ENCODE assay signal across 14 cellular contexts in the genomic region with DNA sequence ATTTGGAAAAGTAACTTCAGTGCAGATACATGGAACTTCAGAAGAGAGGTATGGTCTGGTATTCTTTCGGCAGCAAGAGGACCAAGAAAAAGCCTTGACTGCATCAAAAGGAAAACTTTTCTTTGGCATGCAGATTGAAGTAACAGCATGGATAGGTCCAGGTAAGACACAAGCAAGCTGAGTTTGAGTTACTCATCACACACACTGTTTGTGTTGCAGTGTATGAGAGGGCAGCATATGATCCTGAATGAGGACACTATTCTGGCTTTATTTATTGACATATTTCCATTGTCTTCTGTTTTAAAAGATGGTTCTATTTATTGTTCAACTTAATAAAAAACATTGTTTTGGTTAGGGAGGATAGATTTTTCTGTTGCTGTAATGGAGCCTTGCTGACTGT.
A peak's percentile ranks its signal among the peaks of the same experiment; 100 is the strongest.
DNase-seq lines count a peak whose midpoint lies in the region; ATAC-seq and TF ChIP-seq lines count a peak whose summit lies in the region.
"Had no signal": no experiment of that assay in that cellular context is flagged by ENCODE, and none has a peak within 500 bp of the region (broad histone marks: within the 10 kb centered on the region; RNA-seq: fewer than 3 reads in every experiment).

No MANE protein-coding gene starts in this region.

- TF ChIP-seq POLR2A in Peyer's patch (IDR thresholded peaks at IDR 0.05), result no peak

- POLR2A ChIA-PET in PC-3 (lab: Charles Lee; ENCODE audit: unreplicated experiment), result no interaction called here

- H3K79me2 ChIP-seq in PC-3 (ENCODE audit: low read length) (peaks cover 98% of the 10 kb centered on the region), Karpas-422 (ENCODE audit: low read length) (peaks cover 46% of the 10 kb centered on the region)

- H4K20me1 ChIP-seq in PC-3 (ENCODE audit: low read length), result no peaks in the 10 kb centered on the region; the same call in 1 of the 2 replicates
- no peaks in the 10 kb centered on the region for H4K20me1 ChIP-seq in Karpas-422 (ENCODE audit: insufficient read depth, low read depth, low read length)

- H3K9me3 Mint-ChIP-seq in activated T-cell treated with anti-CD3 and anti-CD28 coated beads, Interleukin-2, amount 50 U/mL, for 24 hours, result no peaks in the 10 kb centered on the region
- H3K9me3 Mint-ChIP-seq in memory B cell, result no peaks in the 10 kb centered on the region
- H3K9me3 Mint-ChIP-seq: CD4-positive, alpha-beta T cell; H9 had no signal

- ATAC-seq in PC-3 (peak; percentile 61), memory B cell (ENCODE audit: low read depth) (no peak), GM21619 (IDR thresholded peaks at IDR 0.05; ENCODE audit: unreplicated experiment) (no peak)
- ATAC-seq: A549 had no signal

- no peak for DNase-seq in activated T-cell treated with anti-CD3 and anti-CD28 coated beads, Interleukin-2, amount 50 U/mL, for 24 hours
- no peak for DNase-seq in activated T-cell treated with anti-CD3 and anti-CD28 coated beads, Interleukin-2, amount 50 U/mL, for 48 hours
- DNase-seq in PC-3 (no peak), epithelial cell of prostate (ENCODE audit: low read depth, low spot score) (no peak), memory B cell (ENCODE audit: low spot score in 2 of 2) (no peak), Karpas-422 (no peak), Peyer's patch (no peak)
- DNase-seq: AML-193; Caco-2; CD4-positive, alpha-beta T cell; H9 had no signal

- intact Hi-C loops in PC-3 (cut with micrococcal nuclease), result no loop called here

- H3K36me3 ChIP-seq in PC-3 (ENCODE audit: low read depth, low read length), result peaks cover 35% of the 10 kb centered on the region
- peaks cover 17% of the 10 kb centered on the region for H3K36me3 ChIP-seq in Karpas-422 (ENCODE audit: insufficient read depth, low read length)
- peaks cover 0 to 50% (median 0%) of the 10 kb centered on the region in 3 donors for H3K36me3 ChIP-seq in Peyer's patch

- H3K4me1 ChIP-seq in PC-3 (ENCODE audit: insufficient read depth, low read length) (peaks cover 9% of the 10 kb centered on the region), Karpas-422 (ENCODE audit: low read length) (peaks cover 8% of the 10 kb centered on the region), Peyer's patch (peaks cover 0 to 4% (median 0%) of the 10 kb centered on the region in 4 donors)
- H3K4me1 ChIP-seq: Caco-2 had no signal

- H3K27ac Mint-ChIP-seq in activated T-cell treated with anti-CD3 and anti-CD28 coated beads, Interleukin-2, amount 50 U/mL, for 24 hours, result peak overlapping the region; percentile 47
- H3K27ac Mint-ChIP-seq in memory B cell, result peak overlapping the region; percentile 31
- H3K27ac Mint-ChIP-seq: CD4-positive, alpha-beta T cell; H9 had no signal

- no peak overlapping the region for H3K27ac ChIP-seq in PC-3 (ENCODE audit: low read length)
- H3K27ac ChIP-seq in epithelial cell of prostate, result peak overlapping the region; percentile 13
- no peak overlapping the region for H3K27ac ChIP-seq in Karpas-422 (ENCODE audit: low read length)
- H3K27ac ChIP-seq in Peyer's patch, result no peak overlapping the region
- H3K27ac ChIP-seq: 22Rv1, A549 had no signal

- no peaks in the 10 kb centered on the region for H3K27me3 Mint-ChIP-seq in activated T-cell treated with anti-CD3 and anti-CD28 coated beads, Interleukin-2, amount 50 U/mL, for 24 hours
- H3K27me3 Mint-ChIP-seq in memory B cell, result no peaks in the 10 kb centered on the region
- H3K27me3 Mint-ChIP-seq: CD4-positive, alpha-beta T cell had no signal

- H3K9me3 ChIP-seq in PC-3 (ENCODE audit: low read length) (no peaks in the 10 kb centered on the region), Karpas-422 (ENCODE audit: low read length) (no peaks in the 10 kb centered on the region), Peyer's patch (no peaks in the 10 kb centered on the region)
- H3K9me3 ChIP-seq: A549, Caco-2 had no signal

- no TSS peak for BruUV-seq in PC-3 (replicated peaks; lab: Mats Ljungman, UMichigan)

- peaks cover 79% of the 10 kb centered on the region for H3K36me3 Mint-ChIP-seq in activated T-cell treated with anti-CD3 and anti-CD28 coated beads, Interleukin-2, amount 50 U/mL, for 24 hours (ENCODE audit: low read depth)
- peaks cover 24% of the 10 kb centered on the region for H3K36me3 Mint-ChIP-seq in memory B cell

- no peaks in the 10 kb centered on the region for H3F3A ChIP-seq in PC-3 (ENCODE audit: low read length, unreplicated experiment)

- H3K4me2 ChIP-seq in PC-3 (ENCODE audit: low read length) (no peak overlapping the region), Karpas-422 (ENCODE audit: low read depth, low read length, poor library complexity, severe bottlenecking) (no peak overlapping the region)
- H3K4me2 ChIP-seq: A549 had no signal

- CTCF ChIA-PET in PC-3 (lab: Charles Lee), result no interaction called here

- H3K4me1 Mint-ChIP-seq in activated T-cell treated with anti-CD3 and anti-CD28 coated beads, Interleukin-2, amount 50 U/mL, for 24 hours (ENCODE audit: low read depth), result peaks cover 27% of the 10 kb centered on the region
- H3K4me1 Mint-ChIP-seq in memory B cell, result peaks cover 5% of the 10 kb centered on the region
- H3K4me1 Mint-ChIP-seq: H9 had no signal

- H3K27me3 ChIP-seq in PC-3 (ENCODE audit: low read length) (no peaks in the 10 kb centered on the region), Karpas-422 (ENCODE audit: low read length) (no peaks in the 10 kb centered on the region), Peyer's patch (no peaks in the 10 kb centered on the region)

- no peak overlapping the region for H3K4me3 ChIP-seq in PC-3 (ENCODE audit: low read length)
- no peak overlapping the region for H3K4me3 ChIP-seq in Karpas-422 (ENCODE audit: low read length)
- no peak overlapping the region for H3K4me3 ChIP-seq in Peyer's patch
- H3K4me3 ChIP-seq: A549 had no signal

- H3K4me3 Mint-ChIP-seq in activated T-cell treated with anti-CD3 and anti-CD28 coated beads, Interleukin-2, amount 50 U/mL, for 24 hours, result no peak overlapping the region
- H3K4me3 Mint-ChIP-seq in memory B cell, result no peak overlapping the region
- H3K4me3 Mint-ChIP-seq: CD4-positive, alpha-beta T cell; H9 had no signal

- no peaks in the 10 kb centered on the region for H3K9me2 ChIP-seq in PC-3 (replicated peaks; ENCODE audit: low read length)
- H3K9me2 ChIP-seq in Karpas-422 (replicated peaks; ENCODE audit: insufficient read depth, low read length), result no peaks in the 10 kb centered on the region

- H3K9ac ChIP-seq in PC-3 (ENCODE audit: low read length) (no peak overlapping the region), Karpas-422 (ENCODE audit: low read length) (no peak overlapping the region)

- TF ChIP-seq CTCF in PC-3 (conservative IDR thresholded peaks at IDR 0.05; ENCODE audit: low read depth, low read length), result no peak
- no peak for TF ChIP-seq CTCF in Peyer's patch (IDR thresholded peaks at IDR 0.05)

- H2AFZ ChIP-seq in PC-3 (ENCODE audit: low read length) (no peak overlapping the region), Karpas-422 (ENCODE audit: low read length) (no peak overlapping the region)
